ENCODE assay signal across 27 cellular contexts in genomic region chr2:26314243-26314642, GRCh38. TPM values are rescaled to one million over a fixed set of nuclear protein-coding genes. Genes with fewer than 3 reads are reported as not detected.
A peak's percentile ranks its signal among the peaks of the same experiment; 100 is the strongest.
DNase-seq lines count a peak whose midpoint lies in the region; ATAC-seq, FAIRE-seq and TF ChIP-seq lines count a peak whose summit lies in the region.
"Had no signal": no experiment of that assay in that cellular context is flagged by ENCODE, and none has a peak within 500 bp of the region (broad histone marks: within the 10 kb centered on the region; RNA-seq: fewer than 3 reads in every experiment).

No MANE protein-coding gene starts in this region.

- in situ Hi-C loops in K562 (cut with MboI), result no loop called here

- POLR2A ChIA-PET in K562 (lab: Yijun Ruan, JAX), result interaction anchor here (0.6 to 1.4 kb wide), 2 partner anchors 13 to 141 kb away, joined by 3 to 5 read pairs; no protein-coding TSS in a partner anchor

- H3K4me2 ChIP-seq in K562 (ENCODE audit: insufficient read depth, low read length), result no peak overlapping the region
- H3K4me2 ChIP-seq: BLaER1 treated with 17β-estradiol and CSF1 and Interleukin-3, amounts not matched to agents 10 nM and 100 nM; KMS-11 had no signal

- FAIRE-seq in K562 (lab: Jason Lieb, UNC) (no peak), kidney (lab: Jason Lieb, UNC) (no peak)
- FAIRE-seq: small intestine had no signal

- no peaks in the 10 kb centered on the region for H3K79me2 ChIP-seq in K562 (ENCODE audit: control insufficient read depth, insufficient read depth, low read length)

- BruUV-seq in K562 (replicated peaks; lab: Mats Ljungman, UMichigan), result no TSS peak

- peaks cover 15 to 37% of the 10 kb centered on the region in 2 experiments for H3K4me1 ChIP-seq in K562 (replicated peaks in 1 of 2; ENCODE audit: control insufficient read depth in 2 of 2, insufficient read depth in 2 of 2, low read length in 2 of 2)
- peaks cover 0 to 3% of the 10 kb centered on the region in 2 donors for H3K4me1 ChIP-seq in kidney (ENCODE audit: control insufficient read depth in 1 of 2, insufficient read depth in 1 of 2, low read depth in 1 of 2, low read length in 2 of 2)
- no peaks in the 10 kb centered on the region for H3K4me1 ChIP-seq in mucosa of descending colon (ENCODE audit: low read depth)
- H3K4me1 ChIP-seq: upper lobe of left lung had no signal

- H3K4me3 ChIP-seq in H7 (ENCODE audit: insufficient read depth, low read depth, low read length) (no peak overlapping the region), K562 (no peak overlapping the region), kidney (ENCODE audit: low read length in 2 of 2) (no peak overlapping the region), mucosa of descending colon (no peak overlapping the region)
- H3K4me3 ChIP-seq: BLaER1 treated with 17β-estradiol and CSF1 and Interleukin-3, amounts not matched to agents 10 nM and 100 nM; cardiac muscle cell; upper lobe of left lung had no signal

- peaks cover 3% of the 10 kb centered on the region for H3K9me1 ChIP-seq in K562 (ENCODE audit: control insufficient read depth, insufficient read depth, low read length)

- H4K20me1 ChIP-seq in K562 (replicated peaks; ENCODE audit: control insufficient read depth, insufficient read depth, low read length), result no peaks in the 10 kb centered on the region
- H4K20me1 ChIP-seq: BLaER1 treated with 17β-estradiol and CSF1 and Interleukin-3, amounts not matched to agents 10 nM and 100 nM had no signal

- H3K27me3 ChIP-seq in H7 (ENCODE audit: control insufficient read depth, insufficient read depth, low read length), result no peaks in the 10 kb centered on the region
- peaks cover 6 to 35% of the 10 kb centered on the region in 2 experiments; a peak in 4 of 5 replicates for H3K27me3 ChIP-seq in K562 (ENCODE audit: control insufficient read depth in 2 of 2, insufficient read depth in 2 of 2, low read length in 2 of 2)
- H3K27me3 ChIP-seq: BLaER1 treated with 17β-estradiol and CSF1 and Interleukin-3, amounts not matched to agents 10 nM and 100 nM; cardiac muscle cell; upper lobe of left lung had no signal

- H3K9me3 ChIP-seq in K562 (replicated peaks; ENCODE audit: control insufficient read depth, insufficient read depth, low read depth, low read length), result no peaks in the 10 kb centered on the region
- no peaks in the 10 kb centered on the region for H3K9me3 ChIP-seq in kidney (ENCODE audit: control insufficient read depth in 1 of 2, low read length in 2 of 2)
- H3K9me3 ChIP-seq in mucosa of descending colon, result no peaks in the 10 kb centered on the region
- H3K9me3 ChIP-seq: BLaER1 treated with 17β-estradiol and CSF1 and Interleukin-3, amounts not matched to agents 10 nM and 100 nM; upper lobe of left lung had no signal

- intact Hi-C loops in K562 (cut with micrococcal nuclease) (no loop called here), kidney (cut with DNase I) (no loop called here), mucosa of descending colon (cut with DNase I, micrococcal nuclease) (no loop called here)

- H3K9ac ChIP-seq in K562 (ENCODE audit: insufficient read depth in 1 of 2, low read depth in 2 of 2, low read length in 2 of 2) (no peak overlapping the region), kidney (ENCODE audit: low read length in 2 of 2) (no peak overlapping the region)
- H3K9ac ChIP-seq: BLaER1 treated with 17β-estradiol and CSF1 and Interleukin-3, amounts not matched to agents 10 nM and 100 nM; KMS-11 had no signal

- peak; percentile 58 for ATAC-seq in K562
- ATAC-seq in HG03520 (IDR thresholded peaks at IDR 0.05; ENCODE audit: unreplicated experiment), result no peak
- ATAC-seq in mucosa of descending colon, result no peak
- ATAC-seq: SK-N-SH treated with all-trans-retinoic acid at 6 μM for 48 hours had no signal

- TF ChIP-seq EP300 in K562 (IDR thresholded peaks at IDR 0.05; ENCODE audit: low read length), result no peak

- CTCF ChIA-PET in K562 (lab: Yijun Ruan, JAX; ENCODE audit: low intra/inter-chr PET ratio), result no interaction called here

- H3K36me3 ChIP-seq in H7 (replicated peaks; ENCODE audit: control insufficient read depth, insufficient read depth, low read length) (no peaks in the 10 kb centered on the region), K562 (ENCODE audit: control insufficient read depth, insufficient read depth, low read length) (no peaks in the 10 kb centered on the region), kidney (ENCODE audit: control insufficient read depth in 1 of 2, insufficient read depth in 2 of 2, low read length in 2 of 2) (no peaks in the 10 kb centered on the region), mucosa of descending colon (ENCODE audit: low read depth) (no peaks in the 10 kb centered on the region)
- H3K36me3 ChIP-seq: BLaER1 treated with 17β-estradiol and CSF1 and Interleukin-3, amounts not matched to agents 10 nM and 100 nM; cardiac muscle cell; upper lobe of left lung had no signal

- H2AFZ ChIP-seq in K562 (ENCODE audit: low read depth, low read length), result no peak overlapping the region

- no peak overlapping the region for H3K27ac ChIP-seq in K562 (ENCODE audit: extremely low read depth, low read depth, low read length)
- H3K27ac ChIP-seq in kidney (ENCODE audit: low read depth in 2 of 2, low read length in 2 of 2), result no peak overlapping the region
- H3K27ac ChIP-seq: BLaER1 treated with 17β-estradiol and CSF1 and Interleukin-3, amounts not matched to agents 10 nM and 100 nM; cardiac muscle cell; KMS-11; RWPE1; upper lobe of left lung had no signal

- DNase-seq in AG20443 (ENCODE audit: low spot score) (peak; percentile 10), H7 (peak; percentile 84), K562 (ENCODE audit: extremely low read depth in 1 of 4, low spot score in 3 of 4) (peak in 2 of 4 experiments; percentile 24 to 28), kidney (peak; percentile 26), AG08395 (ENCODE audit: low spot score) (no peak), NCI-H1694 (lab: John Stamatoyannopoulos, UW) (no peak), mucosa of descending colon (no peak)
- DNase-seq: ACHN; activated CD4-positive, alpha-beta T cell treated with anti-CD3 and anti-CD28 coated beads for 48 hours; activated naive CD4-positive, alpha-beta T cell treated with anti-CD3 and anti-CD28 coated beads, Interleukin-2, amount 50 U/mL, for 16 hours; activated T-cell treated with anti-CD3 and anti-CD28 coated beads, Interleukin-2, amount 50 U/mL, for 48 hours; amygdala; dermis blood vessel endothelial cell; EL; kidney glomerular epithelial cell; NCI-H526 treated with DMSO at 0.1 percent for 48 hours; occipital lobe; small intestine; stimulated activated CD4-positive, alpha-beta T cell treated with anti-CD3 and anti-CD28 coated beads, Interleukin-1b, Interleukin-23, amount 100 ng/mL, for 48 hours; T-helper 2 cell had no signal

- WGBS in K562 (ENCODE audit: insufficient coverage, low coverage, missing lambda C conversion rate), result 15% methylated on average over 7 of the region's 8 CpGs

- peak; percentile 31 to 59 (median 44); a peak in 5 of 6 replicates for TF ChIP-seq CTCF in K562 (IDR thresholded peaks at IDR 0.05 in 2 of 3, conservative IDR thresholded peaks at IDR 0.05 in 1 of 3; ENCODE audit: insufficient read depth in 2 of 3, low read depth in 1 of 3, low read length in 3 of 3)
- no peak for TF ChIP-seq CTCF in kidney (IDR thresholded peaks at IDR 0.05; ENCODE audit: borderline replicate concordance, extremely low read depth, insufficient read depth)
- TF ChIP-seq CTCF in mucosa of descending colon (IDR thresholded peaks at IDR 0.05), result no peak

- TF ChIP-seq RAD21 in K562 (CRISPR knock-in tag; conservative IDR thresholded peaks at IDR 0.05 in 1 of 2, IDR thresholded peaks at IDR 0.05 in 1 of 2), result peak in 1 of 2 experiments; percentile 45; a peak in 2 of 4 replicates

- no peak for TF ChIP-seq POLR2A in K562 (conservative IDR thresholded peaks at IDR 0.05)

RNA-seq across cellular contexts. Expression of gene SELENOI, which starts 31.7 kb away (rescaled TPM):
- total RNA-seq in H7 (2014; rRNA removed; shearing (Covaris generic)), result 28.4 and 31.0 TPM in 2 replicates
- total RNA-seq in K562 (2011; cell fraction: chromatin; rRNA removed; ENCODE audit: low replicate concordance), result 152 and 196 TPM in 2 replicates
- total RNA-seq in K562 (2011; cell fraction: nucleolus; rRNA removed), result 115 and 130 TPM in 2 replicates
- 153 and 187 TPM in 2 replicates for total RNA-seq in K562 (2011; cell fraction: nucleoplasm; rRNA removed)
- 19.9 and 21.1 TPM in 2 replicates for total RNA-seq in K562 (2014; rRNA removed)
- 39.6 and 44.7 TPM in 2 replicates for total RNA-seq in K562 (2014; rRNA removed; fragmentation: Illumina TruSeq; extraction: Trizol)
- total RNA-seq in K562 (2015; rRNA removed; fragmentation: Illumina TruSeq; extraction: Trizol), result 24.2 and 26.3 TPM in 2 replicates
- total RNA-seq in K562 (2021), result 45.9 and 46.9 TPM in 2 replicates
- 21.3 and 31.8 TPM in 2 replicates for polyA plus RNA-seq in K562 (2011; rRNA removed)
- polyA plus RNA-seq in K562 (2011; cell fraction: cytosol; rRNA removed), result 17.0 and 17.3 TPM in 2 replicates
- 23.0 and 23.7 TPM in 2 replicates for polyA plus RNA-seq in K562 (2011; cell fraction: nucleus; rRNA removed)
- 8.4 and 19.4 TPM in 2 replicates for polyA plus RNA-seq in K562 (2012)
- polyA plus RNA-seq in K562 (2014; fragmentation: Illumina TruSeq; extraction: Trizol), result 21.4 and 24.4 TPM in 2 replicates
- 10 to 100 TPM in 1 of 2 experiments, 1 to 10 TPM in 1; 9.6 to 10.6 TPM for polyA plus RNA-seq in K562 (2014; fragmentation: Nextera tagmentation; extraction: Ambion mirVana)
- 15.2 and 19.4 TPM in 2 replicates for polyA plus RNA-seq in K562 (2014; rRNA removed)
- 122 and 160 TPM in 2 replicates for polyA minus RNA-seq in K562 (2011; rRNA and poly(A)+ RNA removed)
- 19.4 and 27.8 TPM in 2 replicates for polyA minus RNA-seq in K562 (2011; cell fraction: cytosol; rRNA and poly(A)+ RNA removed)
- polyA minus RNA-seq in K562 (2011; cell fraction: nucleus; rRNA and poly(A)+ RNA removed), result 58.4 and 70.4 TPM in 2 replicates
- 23.7 TPM for total RNA-seq in kidney
- polyA plus RNA-seq in kidney (ENCODE audit: insufficient read depth, low read depth, low replicate concordance), result 5.3 TPM
- total RNA-seq in mucosa of descending colon, result 10 to 100 TPM; 27.4 to 42.6 (median 28.0) TPM

RNA-seq across cellular contexts. Expression of gene ADGRF3, which starts 32.3 kb away (rescaled TPM):
- 1.2 TPM in 1 of 2 replicates, not detected in the other for total RNA-seq in H7 (2014; rRNA removed; shearing (Covaris generic))
- 0.11 and 0.58 TPM in 2 replicates for total RNA-seq in K562 (2011; cell fraction: chromatin; rRNA removed; ENCODE audit: low replicate concordance)
- total RNA-seq in K562 (2011; cell fraction: nucleolus; rRNA removed), result 0.13 and 0.50 TPM in 2 replicates
- total RNA-seq in K562 (2011; cell fraction: nucleoplasm; rRNA removed), result 0.37 and 0.61 TPM in 2 replicates
- not detected in 2 replicates for total RNA-seq in K562 (2014; rRNA removed)
- total RNA-seq in K562 (2014; rRNA removed; fragmentation: Illumina TruSeq; extraction: Trizol), result 0.07 TPM in 1 of 2 replicates, not detected in the other
- total RNA-seq in K562 (2015; rRNA removed; fragmentation: Illumina TruSeq; extraction: Trizol), result 0.18 TPM in 1 of 2 replicates, not detected in the other
- total RNA-seq in K562 (2021), result 0.09 and 0.16 TPM in 2 replicates
- polyA plus RNA-seq in K562 (2011; rRNA removed), result 0.04 and 0.09 TPM in 2 replicates
- polyA plus RNA-seq in K562 (2011; cell fraction: cytosol; rRNA removed), result 0.10 and 0.13 TPM in 2 replicates
- polyA plus RNA-seq in K562 (2011; cell fraction: nucleus; rRNA removed), result 0.58 and 0.82 TPM in 2 replicates
- 0.28 and 0.46 TPM in 2 replicates for polyA plus RNA-seq in K562 (2012)
- polyA plus RNA-seq in K562 (2014; fragmentation: Illumina TruSeq; extraction: Trizol), result 0.06 and 0.16 TPM in 2 replicates
- under 1 TPM in 1 of 2 experiments, not detected in 1; 0.24 TPM for polyA plus RNA-seq in K562 (2014; fragmentation: Nextera tagmentation; extraction: Ambion mirVana)
- 0.27 and 0.54 TPM in 2 replicates for polyA plus RNA-seq in K562 (2014; rRNA removed)
- polyA minus RNA-seq in K562 (2011; rRNA and poly(A)+ RNA removed), result not detected in 2 replicates
- polyA minus RNA-seq in K562 (2011; cell fraction: cytosol; rRNA and poly(A)+ RNA removed), result not detected in 2 replicates
- polyA minus RNA-seq in K562 (2011; cell fraction: nucleus; rRNA and poly(A)+ RNA removed), result 0.13 and 2.4 TPM in 2 replicates
- 0.94 TPM for total RNA-seq in kidney
- 1.8 TPM for polyA plus RNA-seq in kidney (ENCODE audit: insufficient read depth, low read depth, low replicate concordance)
- under 1 TPM; 0.13 to 0.77 (median 0.32) TPM for total RNA-seq in mucosa of descending colon
- total RNA-seq: dermis blood vessel endothelial cell had no signal

Comparison
In these comparisons a context has a peak if more than half of its experiments do, and no peak if none do; other contexts are left out.
1. DNase-seq: peak in AG20443 (single experiment), H7 (single experiment) and kidney (single experiment); none in AG08395 (single experiment), NCI-H1694 (single experiment) and mucosa of descending colon (0 of 3).
2. CTCF ChIP-seq: peak in K562 (3 of 3); none in kidney (single experiment) and mucosa of descending colon (single experiment).